Comparison of ENCODE assay signal across 1 cellular context in the genomic region with DNA sequence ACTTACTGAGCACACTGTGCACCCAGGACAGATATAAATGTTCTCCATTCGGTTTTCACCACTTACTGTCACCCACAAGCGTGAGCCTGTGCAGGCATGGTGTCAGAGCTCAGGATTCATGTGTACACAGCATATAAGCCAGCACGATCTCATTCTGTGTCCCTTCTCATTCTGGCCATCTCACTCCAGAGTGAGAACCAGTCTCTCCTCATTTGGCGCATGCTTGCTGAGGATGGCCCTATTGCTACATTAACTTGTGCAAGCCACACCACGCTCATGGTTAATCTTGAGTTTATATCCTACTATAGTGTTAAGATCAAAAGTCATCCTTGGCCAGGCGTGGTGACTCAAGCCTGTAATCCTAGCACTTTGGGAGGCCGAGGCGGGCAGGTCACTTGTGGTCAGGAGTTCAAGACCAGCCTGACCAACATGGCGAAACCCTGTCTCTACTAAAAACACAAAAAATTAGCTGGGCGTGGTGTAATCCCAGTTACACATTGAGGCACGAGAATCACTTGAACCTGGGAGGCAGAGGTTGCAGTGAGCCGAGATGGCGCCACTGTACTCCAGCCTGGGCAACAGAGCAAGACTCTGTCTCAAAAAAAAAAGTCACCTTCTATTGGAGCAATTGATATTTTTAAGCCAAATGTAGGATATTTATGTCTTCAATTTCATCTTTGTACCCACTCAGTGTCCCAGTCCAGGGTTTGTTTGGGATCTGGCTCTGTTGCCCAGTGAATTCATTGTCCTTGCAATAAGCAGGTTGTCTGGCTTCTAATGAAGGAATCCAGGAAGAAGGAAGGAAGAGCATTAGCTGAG.
TF ChIP-seq lines count a peak whose summit lies in the region.

No MANE protein-coding gene starts in this region.

TF ChIP-seq in SK-N-SH treated with all-trans-retinoic acid at 6 μM for 48 hours, 23 proteins besides CTCF, POLR2A, EP300 and RAD21 (continued from another document):
- TF ChIP-seq, protein P1, sequence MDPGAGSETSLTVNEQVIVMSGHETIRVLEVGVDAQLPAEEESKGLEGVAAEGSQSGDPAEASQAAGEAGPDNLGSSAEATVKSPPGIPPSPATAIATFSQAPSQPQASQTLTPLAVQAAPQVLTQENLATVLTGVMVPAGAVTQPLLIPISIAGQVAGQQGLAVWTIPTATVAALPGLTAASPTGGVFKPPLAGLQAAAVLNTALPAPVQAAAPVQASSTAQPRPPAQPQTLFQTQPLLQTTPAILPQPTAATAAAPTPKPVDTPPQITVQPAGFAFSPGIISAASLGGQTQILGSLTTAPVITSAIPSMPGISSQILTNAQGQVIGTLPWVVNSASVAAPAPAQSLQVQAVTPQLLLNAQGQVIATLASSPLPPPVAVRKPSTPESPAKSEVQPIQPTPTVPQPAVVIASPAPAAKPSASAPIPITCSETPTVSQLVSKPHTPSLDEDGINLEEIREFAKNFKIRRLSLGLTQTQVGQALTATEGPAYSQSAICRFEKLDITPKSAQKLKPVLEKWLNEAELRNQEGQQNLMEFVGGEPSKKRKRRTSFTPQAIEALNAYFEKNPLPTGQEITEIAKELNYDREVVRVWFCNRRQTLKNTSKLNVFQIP (CRISPR knock-in tag; IDR thresholded peaks at IDR 0.05; ENCODE audit: borderline replicate concordance, low read depth): no peak
- TF ChIP-seq OSR1 (CRISPR knock-in tag; IDR thresholded peaks at IDR 0.05) (no peak), ZNF565 (CRISPR knock-in tag; conservative IDR thresholded peaks at IDR 0.05; ENCODE audit: low read depth) (no peak), GLIS3 (CRISPR knock-in tag; IDR thresholded peaks at IDR 0.05) (no peak)
- TF ChIP-seq, protein P2, sequence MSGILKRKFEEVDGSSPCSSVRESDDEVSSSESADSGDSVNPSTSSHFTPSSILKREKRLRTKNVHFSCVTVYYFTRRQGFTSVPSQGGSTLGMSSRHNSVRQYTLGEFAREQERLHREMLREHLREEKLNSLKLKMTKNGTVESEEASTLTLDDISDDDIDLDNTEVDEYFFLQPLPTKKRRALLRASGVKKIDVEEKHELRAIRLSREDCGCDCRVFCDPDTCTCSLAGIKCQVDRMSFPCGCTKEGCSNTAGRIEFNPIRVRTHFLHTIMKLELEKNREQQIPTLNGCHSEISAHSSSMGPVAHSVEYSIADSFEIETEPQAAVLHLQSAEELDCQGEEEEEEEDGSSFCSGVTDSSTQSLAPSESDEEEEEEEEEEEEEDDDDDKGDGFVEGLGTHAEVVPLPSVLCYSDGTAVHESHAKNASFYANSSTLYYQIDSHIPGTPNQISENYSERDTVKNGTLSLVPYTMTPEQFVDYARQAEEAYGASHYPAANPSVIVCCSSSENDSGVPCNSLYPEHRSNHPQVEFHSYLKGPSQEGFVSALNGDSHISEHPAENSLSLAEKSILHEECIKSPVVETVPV (CRISPR knock-in tag; IDR thresholded peaks at IDR 0.05): no peak
